Comparison of ENCODE assay signal across 9 cellular contexts in the genomic region with DNA sequence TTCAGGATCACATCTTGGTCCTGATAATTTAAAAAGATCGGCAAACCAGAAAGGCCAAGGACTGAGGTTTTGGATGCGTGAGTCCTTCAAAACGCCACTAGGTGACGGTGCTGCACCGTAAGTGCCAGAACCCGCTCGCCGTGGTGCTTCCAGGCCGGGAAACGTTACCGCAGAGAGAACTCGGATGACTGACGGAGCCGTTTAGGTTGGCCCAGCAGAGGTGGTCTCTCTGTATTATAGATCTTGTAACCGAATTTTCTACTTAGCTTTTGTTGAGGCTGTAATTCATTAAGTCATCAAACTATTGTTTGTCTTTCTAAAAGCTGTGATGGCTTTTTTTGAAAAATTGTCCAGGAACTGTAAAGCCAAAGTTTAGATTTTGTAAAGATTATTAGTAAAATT. TPM values are rescaled to one million over a fixed set of nuclear protein-coding genes. Genes with fewer than 3 reads are reported as not detected.
DNase-seq lines count a peak whose midpoint lies in the region; ATAC-seq and TF ChIP-seq lines count a peak whose summit lies in the region.
"Had no signal": no experiment of that assay in that cellular context is flagged by ENCODE, and none has a peak within 500 bp of the region (broad histone marks: within the 10 kb centered on the region; RNA-seq: fewer than 3 reads in every experiment).

No MANE protein-coding gene starts in this region.

- no peaks in the 10 kb centered on the region for H3K4me1 ChIP-seq in thoracic aorta (ENCODE audit: control insufficient read depth in 1 of 2, low read depth in 2 of 2)

- peak; percentile 79 for DNase-seq in COR-L47 (lab: John Stamatoyannopoulos, UW)
- DNase-seq in KBM-7, result peak; percentile 69
- DNase-seq in RKO (ENCODE audit: low spot score), result peak; percentile 80
- peak; percentile 19 for DNase-seq in activated T-helper 1 cell treated with Interleukin-2 at 50 U/mL for 16 hours (ENCODE audit: low read depth)
- DNase-seq in fibroblast of the aortic adventitia (ENCODE audit: low read depth), result peak; percentile 85
- DNase-seq in occipital lobe (lab: John Stamatoyannopoulos, UW), result peak; percentile 38
- no peak for DNase-seq in thoracic aorta (ENCODE audit: low spot score)

- no peaks in the 10 kb centered on the region for H3K36me3 ChIP-seq in thoracic aorta

- H3K27me3 ChIP-seq in thoracic aorta (replicated peaks; ENCODE audit: insufficient read depth), result no peaks in the 10 kb centered on the region

- H3K4me3 ChIP-seq in fibroblast of the aortic adventitia (ENCODE audit: low read depth, low read length), result no peak overlapping the region
- H3K4me3 ChIP-seq in thoracic aorta, result no peak overlapping the region

- peak; percentile 81 for ATAC-seq in GM21390 (IDR thresholded peaks at IDR 0.05; ENCODE audit: unreplicated experiment)
- ATAC-seq in thoracic aorta (ENCODE audit: insufficient number of reproducible peaks, low FRiP score, low read depth), result no peak

- H3K9me3 ChIP-seq in thoracic aorta, result no peaks in the 10 kb centered on the region

- in situ Hi-C loops in KBM-7 (cut with MboI; ENCODE audit: low pct_unique_long_range_greater_than_20kb, low sequenced_read_pairs), result no loop called here

- TF ChIP-seq CTCF in fibroblast of the aortic adventitia (IDR thresholded peaks at IDR 0.05; ENCODE audit: insufficient read depth, low read length) (peak; percentile 100), thoracic aorta (IDR thresholded peaks at IDR 0.05) (peak; percentile 97)

- no peak overlapping the region for H3K27ac ChIP-seq in thoracic aorta

RNA-seq across cellular contexts. Expression of a gene that starts 39.8 kb away (rescaled TPM):
- total RNA-seq in fibroblast of the aortic adventitia (ENCODE audit: low replicate concordance) (0.16 and 0.72 TPM in 2 replicates), occipital lobe (6.4 TPM), thoracic aorta (10 to 100 TPM in 1 of 2 donors, 1 to 10 TPM in 1; 1.3 to 15.3 TPM)
- total RNA-seq: activated CD8-positive, alpha-beta memory T cell treated with anti-CD3 and anti-CD28 coated beads for 36 hours had no signal

RNA-seq across cellular contexts. Expression of a gene that starts 52.8 kb away (rescaled TPM):
- 43.1 and 156 TPM in 2 replicates for total RNA-seq in fibroblast of the aortic adventitia (ENCODE audit: low replicate concordance)
- total RNA-seq in occipital lobe, result 41.6 TPM
- total RNA-seq in thoracic aorta, result 10 to 100 TPM; 41.2 to 50.4 TPM
